26 cellular contexts compared by ENCODE assay signal in the genomic region with DNA sequence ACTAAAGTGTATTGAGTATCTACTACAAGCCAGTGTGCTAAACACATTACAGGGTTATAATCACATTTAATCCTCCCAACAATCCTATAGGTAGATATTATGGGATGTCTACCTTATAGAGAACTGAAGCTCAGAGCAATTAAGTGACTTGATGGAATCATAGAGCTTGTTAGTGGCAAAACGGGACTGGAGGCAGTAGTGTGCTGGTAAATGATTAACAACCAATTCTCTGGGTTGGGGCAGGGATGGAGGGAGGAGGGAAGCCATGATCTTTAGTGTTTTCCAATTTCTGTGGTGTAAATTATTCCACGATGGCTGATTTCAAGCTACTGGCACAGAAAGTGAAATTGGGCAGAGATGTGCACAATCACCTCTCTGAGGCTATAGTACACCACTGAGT. TPM values are rescaled to one million over a fixed set of nuclear protein-coding genes. Genes with fewer than 3 reads are reported as not detected.
DNase-seq lines count a peak whose midpoint lies in the region; ATAC-seq, FAIRE-seq and TF ChIP-seq lines count a peak whose summit lies in the region.
"Had no signal": no experiment of that assay in that cellular context is flagged by ENCODE, and none has a peak within 500 bp of the region (broad histone marks: within the 10 kb centered on the region; RNA-seq: fewer than 3 reads in every experiment).

No MANE protein-coding gene starts in this region.

- FAIRE-seq in HepG2 (lab: Jason Lieb, UNC): no peak
- FAIRE-seq: A549, G401.6, GM12892, GM18507, H54, K562 had no signal

- H3F3A ChIP-seq in neural progenitor cell (ENCODE audit: low read depth): peaks cover 2% of the 10 kb centered on the region

- POLR2A ChIA-PET in HepG2 (lab: Yijun Ruan, JAX): no interaction called here

- no peak for TF ChIP-seq POLR2A in HepG2 (IDR thresholded peaks at IDR 0.05; ENCODE audit: insufficient read depth in 1 of 2, low read depth in 2 of 2, low read length in 2 of 2)

- peaks cover 0 to 1% of the 10 kb centered on the region in 2 experiments; a peak in 2 of 5 replicates for H3K27me3 ChIP-seq in HepG2 (ENCODE audit: control insufficient read depth in 1 of 2, insufficient read depth in 2 of 2, low read length in 2 of 2)
- no peaks in the 10 kb centered on the region for H3K27me3 ChIP-seq in neural progenitor cell
- H3K27me3 ChIP-seq in MG63: no peaks in the 10 kb centered on the region
- no peaks in the 10 kb centered on the region for H3K27me3 ChIP-seq in dorsolateral prefrontal cortex
- H3K27me3 ChIP-seq: BLaER1 had no signal

- H3K4me1 Mint-ChIP-seq in neural progenitor cell: peaks cover 23% of the 10 kb centered on the region

- H3K27me3 Mint-ChIP-seq in neural progenitor cell (ENCODE audit: insufficient read depth, low read depth): peaks cover 4% of the 10 kb centered on the region
- H3K27me3 Mint-ChIP-seq: CD4-positive, alpha-beta memory T cell had no signal

- H3K9me3 Mint-ChIP-seq in neural progenitor cell: peaks cover 4% of the 10 kb centered on the region

- BruUV-seq in HepG2 (replicated peaks; lab: Mats Ljungman, UMichigan): no TSS peak

- H3K4me3 ChIP-seq in HepG2 (replicated peaks in 1 of 3; ENCODE audit: insufficient read depth in 1 of 3, low read depth in 2 of 3, low read length in 3 of 3): no peak overlapping the region
- no peak overlapping the region for H3K4me3 ChIP-seq in neural progenitor cell
- no peak overlapping the region for H3K4me3 ChIP-seq in MG63
- no peak overlapping the region for H3K4me3 ChIP-seq in dorsolateral prefrontal cortex
- H3K4me3 ChIP-seq: A549, BLaER1, GM23338, K562 had no signal

- H3K9me3 ChIP-seq in HepG2 (ENCODE audit: low read length) (no peaks in the 10 kb centered on the region), neural progenitor cell (ENCODE audit: low read depth) (no peaks in the 10 kb centered on the region), MG63 (no peaks in the 10 kb centered on the region)
- H3K9me3 ChIP-seq: A549 had no signal

- no peaks in the 10 kb centered on the region for H4K20me1 ChIP-seq in HepG2 (ENCODE audit: insufficient read depth, low read length)
- no peaks in the 10 kb centered on the region for H4K20me1 ChIP-seq in neural progenitor cell (ENCODE audit: low read depth)
- H4K20me1 ChIP-seq: BLaER1 had no signal

- no peak for TF ChIP-seq RAD21 in HepG2 (CRISPR knock-in tag; IDR thresholded peaks at IDR 0.05)

- H3K36me3 Mint-ChIP-seq in neural progenitor cell: no peaks in the 10 kb centered on the region
- H3K36me3 Mint-ChIP-seq: CD14-positive monocyte; CD4-positive, alpha-beta memory T cell had no signal

- H3K36me3 ChIP-seq in HepG2 (replicated peaks in 1 of 2; ENCODE audit: control insufficient read depth in 1 of 2, insufficient read depth in 2 of 2, low read length in 2 of 2): no peaks in the 10 kb centered on the region
- no peaks in the 10 kb centered on the region for H3K36me3 ChIP-seq in neural progenitor cell
- H3K36me3 ChIP-seq in MG63: no peaks in the 10 kb centered on the region
- H3K36me3 ChIP-seq: BLaER1 had no signal

- H3K9ac ChIP-seq in HepG2 (ENCODE audit: insufficient read depth, low read depth, low read length): no peak overlapping the region
- no peak overlapping the region for H3K9ac ChIP-seq in neural progenitor cell
- H3K9ac ChIP-seq: BLaER1 had no signal

- no peak for TF ChIP-seq EP300 in HepG2 (IDR thresholded peaks at IDR 0.05; ENCODE audit: low read depth in 2 of 2, low read length in 2 of 2)
- no peak for TF ChIP-seq EP300 in HepG2 (CRISPR knock-in tag; IDR thresholded peaks at IDR 0.05; ENCODE audit: borderline replicate concordance)

- H3K79me2 ChIP-seq in HepG2 (ENCODE audit: insufficient read depth, low read length): no peaks in the 10 kb centered on the region
- no peaks in the 10 kb centered on the region for H3K79me2 ChIP-seq in neural progenitor cell (ENCODE audit: low read depth)

- H3K27ac Mint-ChIP-seq in neural progenitor cell: peak overlapping the region; percentile 26
- H3K27ac Mint-ChIP-seq: CD4-positive, alpha-beta memory T cell; GM23338 had no signal

- H3K4me1 ChIP-seq in HepG2 (ENCODE audit: insufficient read depth, low read length) (peaks cover 27% of the 10 kb centered on the region), neural progenitor cell (peaks cover 4% of the 10 kb centered on the region)

- CTCF ChIA-PET in HepG2 (lab: Yijun Ruan, JAX; ENCODE audit: low intra/inter-chr PET ratio, low total read pairs): no interaction called here

- H3K4me2 ChIP-seq in HepG2 (ENCODE audit: low read depth, low read length): no peak overlapping the region
- no peak overlapping the region for H3K4me2 ChIP-seq in neural progenitor cell
- H3K4me2 ChIP-seq: A549, BLaER1, GM23338 had no signal

- intact Hi-C loops in HepG2 (cut with micrococcal nuclease; ENCODE audit: unreplicated experiment) (no loop called here), dorsolateral prefrontal cortex (cut with DNase I) (no loop called here)

- peak; percentile 54 for ATAC-seq in HepG2
- ATAC-seq: A549, GM23338, K562 had no signal

- H2AFZ ChIP-seq in HepG2 (ENCODE audit: low read length) (no peak overlapping the region), neural progenitor cell (replicated peaks) (no peak overlapping the region)
- H2AFZ ChIP-seq: GM23338 had no signal

- H3K4me3 Mint-ChIP-seq in neural progenitor cell: no peak overlapping the region
- H3K4me3 Mint-ChIP-seq: CD14-positive monocyte; CD4-positive, alpha-beta memory T cell; GM23338 had no signal

- DNase-seq in DMS53 (lab: John Stamatoyannopoulos, UW): peak; percentile 21
- no peak for DNase-seq in DMS53 treated with DMSO at 0.1 percent for 48 hours (lab: John Stamatoyannopoulos, UW; ENCODE audit: unreplicated experiment)
- no peak for DNase-seq in HepG2 (ENCODE audit: low spot score)
- no peak for DNase-seq in neural progenitor cell (ENCODE audit: low spot score)
- DNase-seq in MG63: no peak
- DNase-seq in dorsolateral prefrontal cortex: no peak
- DNase-seq in stimulated activated CD4-positive, alpha-beta T cell treated with anti-CD3 and anti-CD28 coated beads, Interleukin-15, amount 100 ng/mL, for 24 hours: no peak
- DNase-seq: AML-193; CD4-positive, alpha-beta memory T cell; DMS153; DND-41; EL; HCEC 1CT; IMR-90 had no signal

- no peak overlapping the region for H3K27ac ChIP-seq in HepG2 (ENCODE audit: extremely low read length, insufficient read depth, low read length)
- H3K27ac ChIP-seq in neural progenitor cell: no peak overlapping the region
- no peak overlapping the region for H3K27ac ChIP-seq in dorsolateral prefrontal cortex
- H3K27ac ChIP-seq: 22Rv1, A549, BLaER1, HL-60 had no signal

- TF ChIP-seq CTCF in HepG2 (CRISPR knock-in tag; IDR thresholded peaks at IDR 0.05): no peak
- no peak for TF ChIP-seq CTCF in neural progenitor cell (IDR thresholded peaks at IDR 0.05)
- no peak for TF ChIP-seq CTCF in dorsolateral prefrontal cortex (IDR thresholded peaks at IDR 0.05 in 54 of 56, conservative IDR thresholded peaks at IDR 0.05 in 2 of 56; ENCODE audit: low read depth in 1 of 56, partially characterized antibody in 56 of 56)

- in situ Hi-C loops in HepG2 (cut with HindIII; ENCODE audit: extremely low pct_ligation_motif_present, low pct_unique_long_range_greater_than_20kb): no loop called here

- 0% methylated on average over 2 of the region's 2 CpGs for WGBS in HepG2 (ENCODE audit: low lambda C conversion rate)

RNA-seq across cellular contexts. Expression of gene CSRNP1, which starts 18.5 kb away (rescaled TPM):
- total RNA-seq in HepG2 (2016; rRNA removed; fragmentation: Illumina TruSeq; extraction: Trizol) (9.3 and 10.8 TPM in 2 replicates), neural progenitor cell (ENCODE audit: low replicate concordance) (1.9 and 6.5 TPM in 2 replicates), dorsolateral prefrontal cortex (10 to 100 TPM; 10.1 to 52.4 (median 18.1) TPM)
- total RNA-seq in HepG2 (2016; cell fraction: cytosol; rRNA removed; fragmentation: Illumina TruSeq; extraction: Trizol; ENCODE audit: low read depth): 1.5 and 2.3 TPM in 2 replicates
- total RNA-seq in HepG2 (2016; cell fraction: insoluble cytoplasmic fraction; rRNA removed; fragmentation: Illumina TruSeq; extraction: Trizol): 7.4 and 10.8 TPM in 2 replicates
- total RNA-seq in HepG2 (2016; cell fraction: membrane; rRNA removed; fragmentation: Illumina TruSeq; extraction: Trizol): 6.2 TPM in 2 replicates
- total RNA-seq in HepG2 (2016; cell fraction: nucleus; rRNA removed; fragmentation: Illumina TruSeq; extraction: Trizol): 8.4 and 9.2 TPM in 2 replicates
- polyA plus RNA-seq in HepG2 (2011; rRNA removed): 11.3 and 13.1 TPM in 2 replicates
- polyA plus RNA-seq in HepG2 (2011; cell fraction: cytosol; rRNA removed): 10.2 and 11.5 TPM in 2 replicates
- polyA plus RNA-seq in HepG2 (2011; cell fraction: nucleus; rRNA removed): 16.5 and 19.1 TPM in 2 replicates
- polyA plus RNA-seq in HepG2 (2012): 7.1 and 11.4 TPM in 2 replicates
- polyA plus RNA-seq in HepG2 (2016; cell fraction: cytosol; fragmentation: Illumina TruSeq; extraction: Trizol; ENCODE audit: low read depth): 0.62 and 0.80 TPM in 2 replicates
- polyA plus RNA-seq in HepG2 (2016; cell fraction: insoluble cytoplasmic fraction; fragmentation: Illumina TruSeq; extraction: Trizol; ENCODE audit: low read depth): 5.7 and 6.6 TPM in 2 replicates
- 2.0 and 2.4 TPM in 2 replicates for polyA plus RNA-seq in HepG2 (2016; cell fraction: membrane; fragmentation: Illumina TruSeq; extraction: Trizol; ENCODE audit: low read depth)
- polyA plus RNA-seq in HepG2 (2016; cell fraction: nucleus; fragmentation: Illumina TruSeq; extraction: Trizol; ENCODE audit: insufficient read depth, low read depth): 11.8 and 12.9 TPM in 2 replicates
- polyA minus RNA-seq in HepG2 (2011; rRNA and poly(A)+ RNA removed; ENCODE audit: low replicate concordance): 16.7 and 44.8 TPM in 2 replicates
- polyA minus RNA-seq in HepG2 (2011; cell fraction: cytosol; rRNA and poly(A)+ RNA removed): 13.3 and 14.3 TPM in 2 replicates
- 18.9 and 21.8 TPM in 2 replicates for polyA minus RNA-seq in HepG2 (2011; cell fraction: nucleus; rRNA and poly(A)+ RNA removed)
- 8.4 TPM in 2 replicates for total RNA-seq in MG63 (2014; rRNA removed; shearing (Covaris generic); ENCODE audit: low replicate concordance)

RNA-seq across cellular contexts. Expression of gene XIRP1, which starts 20.5 kb away (rescaled TPM):
- total RNA-seq in HepG2 (2016; rRNA removed; fragmentation: Illumina TruSeq; extraction: Trizol) (not detected in 2 replicates), neural progenitor cell (ENCODE audit: low replicate concordance) (not detected in 2 replicates), dorsolateral prefrontal cortex (under 1 TPM in 41 of 120 experiments, not detected in 79; 0.06 to 0.38 (median 0.17) TPM)
- not detected in 2 replicates for total RNA-seq in HepG2 (2016; cell fraction: cytosol; rRNA removed; fragmentation: Illumina TruSeq; extraction: Trizol; ENCODE audit: low read depth)
- not detected in 2 replicates for total RNA-seq in HepG2 (2016; cell fraction: insoluble cytoplasmic fraction; rRNA removed; fragmentation: Illumina TruSeq; extraction: Trizol)
- total RNA-seq in HepG2 (2016; cell fraction: membrane; rRNA removed; fragmentation: Illumina TruSeq; extraction: Trizol): not detected in 2 replicates
- not detected in 2 replicates for total RNA-seq in HepG2 (2016; cell fraction: nucleus; rRNA removed; fragmentation: Illumina TruSeq; extraction: Trizol)
- not detected in 2 replicates for polyA plus RNA-seq in HepG2 (2011; rRNA removed)
- polyA plus RNA-seq in HepG2 (2011; cell fraction: cytosol; rRNA removed): not detected in 2 replicates
- polyA plus RNA-seq in HepG2 (2011; cell fraction: nucleus; rRNA removed): 0.02 TPM in 1 of 2 replicates, not detected in the other
- not detected in 2 replicates for polyA plus RNA-seq in HepG2 (2012)
- not detected in 2 replicates for polyA plus RNA-seq in HepG2 (2016; cell fraction: cytosol; fragmentation: Illumina TruSeq; extraction: Trizol; ENCODE audit: low read depth)
- polyA plus RNA-seq in HepG2 (2016; cell fraction: insoluble cytoplasmic fraction; fragmentation: Illumina TruSeq; extraction: Trizol; ENCODE audit: low read depth): not detected in 2 replicates
- polyA plus RNA-seq in HepG2 (2016; cell fraction: membrane; fragmentation: Illumina TruSeq; extraction: Trizol; ENCODE audit: low read depth): not detected in 2 replicates
- not detected in 2 replicates for polyA plus RNA-seq in HepG2 (2016; cell fraction: nucleus; fragmentation: Illumina TruSeq; extraction: Trizol; ENCODE audit: insufficient read depth, low read depth)
- not detected in 2 replicates for polyA minus RNA-seq in HepG2 (2011; rRNA and poly(A)+ RNA removed; ENCODE audit: low replicate concordance)
- not detected in 2 replicates for polyA minus RNA-seq in HepG2 (2011; cell fraction: cytosol; rRNA and poly(A)+ RNA removed)
- not detected in 2 replicates for polyA minus RNA-seq in HepG2 (2011; cell fraction: nucleus; rRNA and poly(A)+ RNA removed)
- total RNA-seq in MG63 (2014; rRNA removed; shearing (Covaris generic); ENCODE audit: low replicate concordance): not detected in 2 replicates
- total RNA-seq: CD4-positive, alpha-beta memory T cell; GM23338; HT1080 had no signal
- polyA plus RNA-seq: A549, CD14-positive monocyte, GM23338 had no signal
